1 cellular context compared by ENCODE assay signal in the genomic region with DNA sequence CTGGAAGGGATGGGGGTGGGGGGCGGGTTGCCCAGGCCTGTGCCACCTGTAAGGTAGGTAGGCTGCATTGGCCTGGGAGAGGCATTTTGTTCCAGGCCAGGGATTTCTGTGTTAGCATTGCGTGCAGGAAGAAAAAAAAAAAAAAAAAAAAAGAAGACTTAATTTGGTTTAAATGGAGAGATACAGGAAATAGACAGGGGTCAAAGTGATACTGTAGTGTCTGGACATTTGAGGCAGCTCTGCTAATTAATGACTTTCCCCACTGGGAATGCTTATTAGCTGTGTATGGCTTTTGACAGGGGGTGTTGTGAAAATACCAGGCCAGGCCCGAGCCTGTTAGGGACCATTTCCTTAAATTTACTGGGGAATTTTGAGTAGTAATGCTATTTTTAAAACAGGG.
TF ChIP-seq lines count a peak whose summit lies in the region.

No MANE protein-coding gene starts in this region.

TF ChIP-seq in HepG2, 621 proteins besides CTCF, POLR2A, EP300 and RAD21 (continued from another document):
- TF ChIP-seq, protein P1, sequence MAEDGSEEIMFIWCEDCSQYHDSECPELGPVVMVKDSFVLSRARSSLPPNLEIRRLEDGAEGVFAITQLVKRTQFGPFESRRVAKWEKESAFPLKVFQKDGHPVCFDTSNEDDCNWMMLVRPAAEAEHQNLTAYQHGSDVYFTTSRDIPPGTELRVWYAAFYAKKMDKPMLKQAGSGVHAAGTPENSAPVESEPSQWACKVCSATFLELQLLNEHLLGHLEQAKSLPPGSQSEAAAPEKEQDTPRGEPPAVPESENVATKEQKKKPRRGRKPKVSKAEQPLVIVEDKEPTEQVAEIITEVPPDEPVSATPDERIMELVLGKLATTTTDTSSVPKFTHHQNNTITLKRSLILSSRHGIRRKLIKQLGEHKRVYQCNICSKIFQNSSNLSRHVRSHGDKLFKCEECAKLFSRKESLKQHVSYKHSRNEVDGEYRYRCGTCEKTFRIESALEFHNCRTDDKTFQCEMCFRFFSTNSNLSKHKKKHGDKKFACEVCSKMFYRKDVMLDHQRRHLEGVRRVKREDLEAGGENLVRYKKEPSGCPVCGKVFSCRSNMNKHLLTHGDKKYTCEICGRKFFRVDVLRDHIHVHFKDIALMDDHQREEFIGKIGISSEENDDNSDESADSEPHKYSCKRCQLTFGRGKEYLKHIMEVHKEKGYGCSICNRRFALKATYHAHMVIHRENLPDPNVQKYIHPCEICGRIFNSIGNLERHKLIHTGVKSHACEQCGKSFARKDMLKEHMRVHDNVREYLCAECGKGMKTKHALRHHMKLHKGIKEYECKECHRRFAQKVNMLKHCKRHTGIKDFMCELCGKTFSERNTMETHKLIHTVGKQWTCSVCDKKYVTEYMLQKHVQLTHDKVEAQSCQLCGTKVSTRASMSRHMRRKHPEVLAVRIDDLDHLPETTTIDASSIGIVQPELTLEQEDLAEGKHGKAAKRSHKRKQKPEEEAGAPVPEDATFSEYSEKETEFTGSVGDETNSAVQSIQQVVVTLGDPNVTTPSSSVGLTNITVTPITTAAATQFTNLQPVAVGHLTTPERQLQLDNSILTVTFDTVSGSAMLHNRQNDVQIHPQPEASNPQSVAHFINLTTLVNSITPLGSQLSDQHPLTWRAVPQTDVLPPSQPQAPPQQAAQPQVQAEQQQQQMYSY (CRISPR knock-in tag; IDR thresholded peaks at IDR 0.05) = no peak
- TF ChIP-seq, protein P2, sequence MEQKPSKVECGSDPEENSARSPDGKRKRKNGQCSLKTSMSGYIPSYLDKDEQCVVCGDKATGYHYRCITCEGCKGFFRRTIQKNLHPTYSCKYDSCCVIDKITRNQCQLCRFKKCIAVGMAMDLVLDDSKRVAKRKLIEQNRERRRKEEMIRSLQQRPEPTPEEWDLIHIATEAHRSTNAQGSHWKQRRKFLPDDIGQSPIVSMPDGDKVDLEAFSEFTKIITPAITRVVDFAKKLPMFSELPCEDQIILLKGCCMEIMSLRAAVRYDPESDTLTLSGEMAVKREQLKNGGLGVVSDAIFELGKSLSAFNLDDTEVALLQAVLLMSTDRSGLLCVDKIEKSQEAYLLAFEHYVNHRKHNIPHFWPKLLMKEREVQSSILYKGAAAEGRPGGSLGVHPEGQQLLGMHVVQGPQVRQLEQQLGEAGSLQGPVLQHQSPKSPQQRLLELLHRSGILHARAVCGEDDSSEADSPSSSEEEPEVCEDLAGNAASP (CRISPR knock-in tag; IDR thresholded peaks at IDR 0.05; ENCODE audit: borderline replicate concordance) = no peak
- TF ChIP-seq ZNF772 (CRISPR knock-in tag; IDR thresholded peaks at IDR 0.05) (no peak), ZNF747 (CRISPR knock-in tag; IDR thresholded peaks at IDR 0.05; ENCODE audit: borderline replicate concordance) (no peak), MEIS1 (CRISPR knock-in tag; IDR thresholded peaks at IDR 0.05; ENCODE audit: borderline replicate concordance) (no peak), KDM2A (CRISPR knock-in tag; IDR thresholded peaks at IDR 0.05; ENCODE audit: borderline replicate concordance, low read depth) (no peak), FOXM1 (CRISPR knock-in tag; IDR thresholded peaks at IDR 0.05) (no peak), HNRNPH1 (optimal IDR thresholded peaks at IDR 0.05; ENCODE audit: low read depth, low read length) (no peak), RBAK (CRISPR knock-in tag; IDR thresholded peaks at IDR 0.05) (no peak), SIN3A (IDR thresholded peaks at IDR 0.05; ENCODE audit: borderline replicate concordance, low read depth, low read length) (no peak), GPN1 (CRISPR knock-in tag; IDR thresholded peaks at IDR 0.05; ENCODE audit: borderline replicate concordance) (no peak), RCOR2 (CRISPR knock-in tag; IDR thresholded peaks at IDR 0.05) (no peak), PITX1 (CRISPR knock-in tag; IDR thresholded peaks at IDR 0.05) (no peak)
- TF ChIP-seq, protein P3, sequence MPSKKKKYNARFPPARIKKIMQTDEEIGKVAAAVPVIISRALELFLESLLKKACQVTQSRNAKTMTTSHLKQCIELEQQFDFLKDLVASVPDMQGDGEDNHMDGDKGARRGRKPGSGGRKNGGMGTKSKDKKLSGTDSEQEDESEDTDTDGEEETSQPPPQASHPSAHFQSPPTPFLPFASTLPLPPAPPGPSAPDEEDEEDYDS (CRISPR knock-in tag; IDR thresholded peaks at IDR 0.05) = no peak
- TF ChIP-seq, protein P4, sequence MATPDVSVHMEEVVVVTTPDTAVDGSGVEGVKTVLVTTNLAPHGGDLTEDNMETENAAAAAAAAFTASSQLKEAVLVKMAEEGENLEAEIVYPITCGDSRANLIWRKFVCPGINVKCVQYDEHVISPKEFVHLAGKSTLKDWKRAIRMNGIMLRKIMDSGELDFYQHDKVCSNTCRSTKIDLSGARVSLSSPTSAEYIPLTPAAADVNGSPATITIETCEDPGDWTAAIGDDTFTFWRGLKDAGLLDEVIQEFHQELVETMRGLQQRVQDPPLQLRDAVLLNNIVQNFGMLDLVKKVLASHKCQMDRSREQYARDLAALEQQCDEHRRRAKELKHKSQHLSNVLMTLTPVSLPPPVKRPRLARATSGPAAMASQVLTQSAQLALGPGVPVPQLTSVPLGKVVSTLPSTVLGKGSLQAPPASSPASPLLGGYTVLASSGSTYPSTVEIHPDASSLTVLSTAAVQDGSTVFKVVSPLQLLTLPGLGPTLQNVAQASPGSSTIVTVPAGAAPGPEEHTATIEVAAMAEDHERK (CRISPR knock-in tag; IDR thresholded peaks at IDR 0.05; ENCODE audit: low read depth) = no peak
- TF ChIP-seq, protein P5, sequence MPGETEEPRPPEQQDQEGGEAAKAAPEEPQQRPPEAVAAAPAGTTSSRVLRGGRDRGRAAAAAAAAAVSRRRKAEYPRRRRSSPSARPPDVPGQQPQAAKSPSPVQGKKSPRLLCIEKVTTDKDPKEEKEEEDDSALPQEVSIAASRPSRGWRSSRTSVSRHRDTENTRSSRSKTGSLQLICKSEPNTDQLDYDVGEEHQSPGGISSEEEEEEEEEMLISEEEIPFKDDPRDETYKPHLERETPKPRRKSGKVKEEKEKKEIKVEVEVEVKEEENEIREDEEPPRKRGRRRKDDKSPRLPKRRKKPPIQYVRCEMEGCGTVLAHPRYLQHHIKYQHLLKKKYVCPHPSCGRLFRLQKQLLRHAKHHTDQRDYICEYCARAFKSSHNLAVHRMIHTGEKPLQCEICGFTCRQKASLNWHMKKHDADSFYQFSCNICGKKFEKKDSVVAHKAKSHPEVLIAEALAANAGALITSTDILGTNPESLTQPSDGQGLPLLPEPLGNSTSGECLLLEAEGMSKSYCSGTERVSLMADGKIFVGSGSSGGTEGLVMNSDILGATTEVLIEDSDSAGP (CRISPR knock-in tag; IDR thresholded peaks at IDR 0.05; ENCODE audit: borderline replicate concordance) = no peak
- TF ChIP-seq, protein P6, sequence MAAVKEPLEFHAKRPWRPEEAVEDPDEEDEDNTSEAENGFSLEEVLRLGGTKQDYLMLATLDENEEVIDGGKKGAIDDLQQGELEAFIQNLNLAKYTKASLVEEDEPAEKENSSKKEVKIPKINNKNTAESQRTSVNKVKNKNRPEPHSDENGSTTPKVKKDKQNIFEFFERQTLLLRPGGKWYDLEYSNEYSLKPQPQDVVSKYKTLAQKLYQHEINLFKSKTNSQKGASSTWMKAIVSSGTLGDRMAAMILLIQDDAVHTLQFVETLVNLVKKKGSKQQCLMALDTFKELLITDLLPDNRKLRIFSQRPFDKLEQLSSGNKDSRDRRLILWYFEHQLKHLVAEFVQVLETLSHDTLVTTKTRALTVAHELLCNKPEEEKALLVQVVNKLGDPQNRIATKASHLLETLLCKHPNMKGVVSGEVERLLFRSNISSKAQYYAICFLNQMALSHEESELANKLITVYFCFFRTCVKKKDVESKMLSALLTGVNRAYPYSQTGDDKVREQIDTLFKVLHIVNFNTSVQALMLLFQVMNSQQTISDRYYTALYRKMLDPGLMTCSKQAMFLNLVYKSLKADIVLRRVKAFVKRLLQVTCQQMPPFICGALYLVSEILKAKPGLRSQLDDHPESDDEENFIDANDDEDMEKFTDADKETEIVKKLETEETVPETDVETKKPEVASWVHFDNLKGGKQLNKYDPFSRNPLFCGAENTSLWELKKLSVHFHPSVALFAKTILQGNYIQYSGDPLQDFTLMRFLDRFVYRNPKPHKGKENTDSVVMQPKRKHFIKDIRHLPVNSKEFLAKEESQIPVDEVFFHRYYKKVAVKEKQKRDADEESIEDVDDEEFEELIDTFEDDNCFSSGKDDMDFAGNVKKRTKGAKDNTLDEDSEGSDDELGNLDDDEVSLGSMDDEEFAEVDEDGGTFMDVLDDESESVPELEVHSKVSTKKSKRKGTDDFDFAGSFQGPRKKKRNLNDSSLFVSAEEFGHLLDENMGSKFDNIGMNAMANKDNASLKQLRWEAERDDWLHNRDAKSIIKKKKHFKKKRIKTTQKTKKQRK (IDR thresholded peaks at IDR 0.05; ENCODE audit: low read length) = no peak
- TF ChIP-seq, protein P7, sequence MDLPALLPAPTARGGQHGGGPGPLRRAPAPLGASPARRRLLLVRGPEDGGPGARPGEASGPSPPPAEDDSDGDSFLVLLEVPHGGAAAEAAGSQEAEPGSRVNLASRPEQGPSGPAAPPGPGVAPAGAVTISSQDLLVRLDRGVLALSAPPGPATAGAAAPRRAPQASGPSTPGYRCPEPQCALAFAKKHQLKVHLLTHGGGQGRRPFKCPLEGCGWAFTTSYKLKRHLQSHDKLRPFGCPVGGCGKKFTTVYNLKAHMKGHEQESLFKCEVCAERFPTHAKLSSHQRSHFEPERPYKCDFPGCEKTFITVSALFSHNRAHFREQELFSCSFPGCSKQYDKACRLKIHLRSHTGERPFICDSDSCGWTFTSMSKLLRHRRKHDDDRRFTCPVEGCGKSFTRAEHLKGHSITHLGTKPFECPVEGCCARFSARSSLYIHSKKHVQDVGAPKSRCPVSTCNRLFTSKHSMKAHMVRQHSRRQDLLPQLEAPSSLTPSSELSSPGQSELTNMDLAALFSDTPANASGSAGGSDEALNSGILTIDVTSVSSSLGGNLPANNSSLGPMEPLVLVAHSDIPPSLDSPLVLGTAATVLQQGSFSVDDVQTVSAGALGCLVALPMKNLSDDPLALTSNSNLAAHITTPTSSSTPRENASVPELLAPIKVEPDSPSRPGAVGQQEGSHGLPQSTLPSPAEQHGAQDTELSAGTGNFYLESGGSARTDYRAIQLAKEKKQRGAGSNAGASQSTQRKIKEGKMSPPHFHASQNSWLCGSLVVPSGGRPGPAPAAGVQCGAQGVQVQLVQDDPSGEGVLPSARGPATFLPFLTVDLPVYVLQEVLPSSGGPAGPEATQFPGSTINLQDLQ (CRISPR knock-in tag; IDR thresholded peaks at IDR 0.05) = no peak
- TF ChIP-seq, protein P8, sequence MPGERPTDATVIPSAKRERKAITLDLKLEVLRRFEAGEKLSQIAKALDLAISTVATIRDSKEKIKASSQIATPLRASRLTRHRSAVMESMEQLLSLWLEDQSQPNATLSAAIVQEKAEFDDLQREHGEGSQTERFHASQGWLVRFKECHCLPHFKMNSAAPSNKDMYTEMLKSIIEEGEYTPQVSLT (CRISPR knock-in tag; IDR thresholded peaks at IDR 0.05; ENCODE audit: borderline replicate concordance, low read depth) = no peak
